ENCODE assay signal across 9 cellular contexts in the genomic region with DNA sequence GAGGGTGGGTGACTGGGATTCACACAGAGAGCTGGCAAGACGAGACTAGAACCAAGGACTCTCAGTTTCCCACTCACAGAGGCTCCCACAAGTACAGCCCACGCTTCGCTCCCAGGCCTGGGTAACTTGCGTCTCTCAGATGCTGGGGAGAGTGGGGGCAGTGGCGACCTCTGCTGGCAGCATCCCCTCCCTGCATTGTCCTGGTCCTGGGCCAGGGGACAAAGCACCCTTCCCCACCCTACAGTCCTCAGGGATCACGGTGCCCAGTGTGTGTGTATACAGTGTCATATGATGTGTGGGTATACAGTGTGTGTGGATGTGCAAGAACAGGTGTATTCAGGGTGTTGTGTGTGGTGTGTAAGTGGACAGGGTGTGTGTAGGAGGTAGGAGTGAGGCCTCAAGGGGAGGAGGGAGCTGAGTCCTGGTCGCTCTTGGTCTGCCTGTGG. TPM values are rescaled to one million over a fixed set of nuclear protein-coding genes. Genes with fewer than 3 reads are reported as not detected.
A peak's percentile ranks its signal among the peaks of the same experiment; 100 is the strongest.
DNase-seq lines count a peak whose midpoint lies in the region; ATAC-seq and TF ChIP-seq lines count a peak whose summit lies in the region.
"Had no signal": no experiment of that assay in that cellular context is flagged by ENCODE, and none has a peak within 500 bp of the region (broad histone marks: within the 10 kb centered on the region; RNA-seq: fewer than 3 reads in every experiment).

No MANE protein-coding gene starts in this region.

- H4K8ac ChIP-seq in neuronal stem cell (ENCODE audit: low read depth, low read length), result peak overlapping the region; percentile 87

- WGBS in neuronal stem cell (ENCODE audit: extremely low coverage in 2 of 2, insufficient read length in 2 of 2, insufficient replicate concordance in 1 of 2), 2 donors, result no CpG with 5 or more reads among the region's 7 CpGs
- WGBS in aorta, 2 donors, result 20 to 26% methylated on average over 7 of the region's 7 CpGs

- H2BK120ac ChIP-seq in neuronal stem cell (ENCODE audit: low read depth, low read length), result no peak overlapping the region

- TF ChIP-seq CTCF in fibroblast of villous mesenchyme (IDR thresholded peaks at IDR 0.05; ENCODE audit: insufficient read depth, low read depth, low read length), result peak; percentile 89

- H3K4me1 Mint-ChIP-seq in activated T-helper 2 cell treated with anti-CD3 and anti-CD28 coated beads, Interferon-gamma antibody, Interleukin-2, Interleukin-4, amounts not matched to agents 10 μg/mL and 5 μg/mL and 100 μg/mL, durations not matched to agents 14 hours and 24 hours and 36 hours (ENCODE audit: low read depth), result peaks cover 21% of the 10 kb centered on the region

- peaks cover 33% of the 10 kb centered on the region for H3K36me3 Mint-ChIP-seq in activated T-helper 2 cell treated with anti-CD3 and anti-CD28 coated beads, Interferon-gamma antibody, Interleukin-2, Interleukin-4, amounts not matched to agents 10 μg/mL and 5 μg/mL and 100 μg/mL, durations not matched to agents 14 hours and 24 hours and 36 hours (ENCODE audit: low read depth)

- H3K9ac ChIP-seq in neuronal stem cell (ENCODE audit: low read depth, low read length, poor library complexity), result no peak overlapping the region
- H3K9ac ChIP-seq: BLaER1 had no signal

- H3K79me1 ChIP-seq in neuronal stem cell (ENCODE audit: low read depth, low read length), result no peaks in the 10 kb centered on the region

- H3K27ac Mint-ChIP-seq in activated T-helper 2 cell treated with anti-CD3 and anti-CD28 coated beads, Interferon-gamma antibody, Interleukin-2, Interleukin-4, amounts not matched to agents 10 μg/mL and 5 μg/mL and 100 μg/mL, durations not matched to agents 14 hours and 24 hours and 36 hours, result peak overlapping the region; percentile 19

- no peak overlapping the region for H3K4me3 Mint-ChIP-seq in activated T-helper 2 cell treated with anti-CD3 and anti-CD28 coated beads, Interferon-gamma antibody, Interleukin-2, Interleukin-4, amounts not matched to agents 10 μg/mL and 5 μg/mL and 100 μg/mL, durations not matched to agents 14 hours and 24 hours and 36 hours (ENCODE audit: low read depth)

- DNase-seq in NCI-H1092 (lab: John Stamatoyannopoulos, UW), result peak; percentile 6
- no peak for DNase-seq in NCI-H1092 treated with DMSO at 0.1 percent for 48 hours (lab: John Stamatoyannopoulos, UW)
- peak; percentile 10 for DNase-seq in NCI-H82 treated with DMSO at 0.1 percent for 48 hours (lab: John Stamatoyannopoulos, UW; ENCODE audit: unreplicated experiment)
- peak; percentile 49 for DNase-seq in activated T-helper 2 cell treated with anti-CD3 and anti-CD28 coated beads, Interferon-gamma antibody, Interleukin-2, Interleukin-4, amounts not matched to agents 10 μg/mL and 5 μg/mL and 100 μg/mL, durations not matched to agents 14 hours and 24 hours and 36 hours (ENCODE audit: low spot score)
- DNase-seq in fibroblast of villous mesenchyme (ENCODE audit: low read depth), result peak; percentile 44
- DNase-seq in neuronal stem cell (ENCODE audit: low spot score), result peak; percentile 67
- peak; percentile 75 to 92 for DNase-seq in aorta
- DNase-seq in HPDE6-E6E7 (ENCODE audit: extremely low spot score), result no peak

- H3K14ac ChIP-seq in neuronal stem cell (ENCODE audit: low read length), result peak overlapping the region; percentile 63

- H3K36me3 ChIP-seq in neuronal stem cell (replicated peaks in 1 of 2; ENCODE audit: control insufficient read depth in 2 of 2, insufficient read depth in 2 of 2, low read length in 2 of 2), result peaks cover 29 to 34% of the 10 kb centered on the region in 2 donors
- no peaks in the 10 kb centered on the region for H3K36me3 ChIP-seq in aorta (ENCODE audit: control insufficient read depth in 1 of 2, insufficient read depth in 2 of 2, low read length in 1 of 2)

- ATAC-seq in aorta (ENCODE audit: low FRiP score), result peak; percentile 62

- peak overlapping the region; percentile 78 for H3K18ac ChIP-seq in neuronal stem cell (ENCODE audit: low read length)

- intact Hi-C loops in activated T-helper 2 cell treated with anti-CD3 and anti-CD28 coated beads, Interferon-gamma antibody, Interleukin-2, Interleukin-4, amounts not matched to agents 10 μg/mL and 5 μg/mL and 100 μg/mL, durations not matched to agents 14 hours and 24 hours and 36 hours (cut with micrococcal nuclease), result no loop called here
- intact Hi-C loops in aorta (cut with DNase I), result no loop called here

- peak overlapping the region; percentile 75 for H2BK12ac ChIP-seq in neuronal stem cell (ENCODE audit: low read length)

- H3K9me3 ChIP-seq in neuronal stem cell (replicated peaks in 1 of 2; ENCODE audit: control insufficient read depth in 2 of 2, insufficient read depth in 1 of 2, low read depth in 1 of 2, low read length in 2 of 2) (no peaks in the 10 kb centered on the region), aorta (ENCODE audit: control insufficient read depth, low read length) (no peaks in the 10 kb centered on the region)
- H3K9me3 ChIP-seq: BLaER1 had no signal

- H3K4me3 ChIP-seq in fibroblast of villous mesenchyme (ENCODE audit: low read depth, low read length) (no peak overlapping the region), neuronal stem cell (ENCODE audit: low read length in 2 of 2) (peak overlapping the region in 1 of 2 donors; percentile 7), aorta (ENCODE audit: low read length in 2 of 2) (no peak overlapping the region)
- H3K4me3 ChIP-seq: BLaER1 had no signal

- H3K4me2 ChIP-seq in neuronal stem cell (ENCODE audit: insufficient read depth, low read length, poor library complexity, severe bottlenecking), result no peak overlapping the region
- H3K4me2 ChIP-seq: BLaER1 had no signal

- H3K4me1 ChIP-seq in neuronal stem cell (ENCODE audit: control insufficient read depth in 2 of 2, insufficient read depth in 1 of 2, low read depth in 1 of 2, low read length in 2 of 2), result peaks cover 18% of the 10 kb centered on the region in 2 donors
- H3K4me1 ChIP-seq in aorta (ENCODE audit: control insufficient read depth in 1 of 2, insufficient read depth in 2 of 2, low read length in 2 of 2), result no peaks in the 10 kb centered on the region

- peak overlapping the region; percentile 26 for H3K23ac ChIP-seq in neuronal stem cell (ENCODE audit: low read depth, low read length, poor library complexity)

- H2BK5ac ChIP-seq in neuronal stem cell (ENCODE audit: low read length), result peak overlapping the region; percentile 76

- peaks cover 0 to 14% (median 3%) of the 10 kb centered on the region in 3 experiments for H3K27me3 ChIP-seq in neuronal stem cell (ENCODE audit: control insufficient read depth in 3 of 3, insufficient read depth in 3 of 3, low read depth in 1 of 3, low read length in 3 of 3)
- no peaks in the 10 kb centered on the region for H3K27me3 ChIP-seq in aorta (ENCODE audit: control insufficient read depth in 1 of 2, insufficient read depth in 2 of 2, low read length in 1 of 2)
- H3K27me3 ChIP-seq: BLaER1 had no signal

- no peaks in the 10 kb centered on the region for H3K9me3 Mint-ChIP-seq in activated T-helper 2 cell treated with anti-CD3 and anti-CD28 coated beads, Interferon-gamma antibody, Interleukin-2, Interleukin-4, amounts not matched to agents 10 μg/mL and 5 μg/mL and 100 μg/mL, durations not matched to agents 14 hours and 24 hours and 36 hours

- H3K27ac ChIP-seq in neuronal stem cell (replicated peaks; ENCODE audit: low read length) (no peak overlapping the region), aorta (ENCODE audit: low read depth in 1 of 2, low read length in 2 of 2) (no peak overlapping the region)
- H3K27ac ChIP-seq: BLaER1 had no signal

- no peaks in the 10 kb centered on the region for H3K27me3 Mint-ChIP-seq in activated T-helper 2 cell treated with anti-CD3 and anti-CD28 coated beads, Interferon-gamma antibody, Interleukin-2, Interleukin-4, amounts not matched to agents 10 μg/mL and 5 μg/mL and 100 μg/mL, durations not matched to agents 14 hours and 24 hours and 36 hours (ENCODE audit: low read depth)

- H2AFZ ChIP-seq in neuronal stem cell (ENCODE audit: low read length), result peak overlapping the region; percentile 64

- no peak overlapping the region for H2BK15ac ChIP-seq in neuronal stem cell (ENCODE audit: low read length)

- no peak overlapping the region for H3K4ac ChIP-seq in neuronal stem cell (ENCODE audit: low read length)

- no peak overlapping the region for H4K91ac ChIP-seq in neuronal stem cell (ENCODE audit: low read depth, low read length, poor library complexity)

- peak overlapping the region; percentile 92 for H2AK5ac ChIP-seq in neuronal stem cell (ENCODE audit: low read depth, low read length)

RNA-seq across cellular contexts. Expression of gene VILL, which starts 12.8 kb away (rescaled TPM):
- total RNA-seq in activated T-helper 2 cell treated with anti-CD3 and anti-CD28 coated beads, Interferon-gamma antibody, Interleukin-2, Interleukin-4, amounts not matched to agents 10 μg/mL and 5 μg/mL and 100 μg/mL, durations not matched to agents 14 hours and 24 hours and 36 hours, result 11.8 and 12.8 TPM in 2 replicates
- total RNA-seq in fibroblast of villous mesenchyme (4.3 and 5.5 TPM in 2 replicates), aorta (10 to 100 TPM in 1 of 2 donors, 1 to 10 TPM in 1; 3.9 to 10.9 TPM)
- 2.0 TPM for polyA plus RNA-seq in neuronal stem cell (2013, experiment 1 of 2)
- polyA plus RNA-seq in neuronal stem cell (2013, experiment 2 of 2), result 1.7 TPM
- 10 to 100 TPM; 15.4 to 37.1 TPM for polyA plus RNA-seq in aorta

RNA-seq across cellular contexts. Expression of gene PLCD1, which starts 26.0 kb away (rescaled TPM):
- total RNA-seq in activated T-helper 2 cell treated with anti-CD3 and anti-CD28 coated beads, Interferon-gamma antibody, Interleukin-2, Interleukin-4, amounts not matched to agents 10 μg/mL and 5 μg/mL and 100 μg/mL, durations not matched to agents 14 hours and 24 hours and 36 hours, result 4.3 and 6.9 TPM in 2 replicates
- total RNA-seq in fibroblast of villous mesenchyme, result 15.1 and 15.5 TPM in 2 replicates
- polyA plus RNA-seq in neuronal stem cell (2013, experiment 1 of 2), result 41.7 TPM
- polyA plus RNA-seq in neuronal stem cell (2013, experiment 2 of 2), result 41.2 TPM
- total RNA-seq in aorta, result 10 to 100 TPM; 37.1 to 53.8 TPM
- 10 to 100 TPM; 30.8 to 59.7 TPM for polyA plus RNA-seq in aorta

RNA-seq across cellular contexts. Expression of gene DLEC1, which starts 35.6 kb away (rescaled TPM):
- 0.02 and 0.16 TPM in 2 replicates for total RNA-seq in activated T-helper 2 cell treated with anti-CD3 and anti-CD28 coated beads, Interferon-gamma antibody, Interleukin-2, Interleukin-4, amounts not matched to agents 10 μg/mL and 5 μg/mL and 100 μg/mL, durations not matched to agents 14 hours and 24 hours and 36 hours
- total RNA-seq in fibroblast of villous mesenchyme, result under 0.01 TPM in 1 of 2 replicates, not detected in the other
- polyA plus RNA-seq in neuronal stem cell (2013, experiment 1 of 2), result 2.5 TPM
- polyA plus RNA-seq in neuronal stem cell (2013, experiment 2 of 2), result 2.5 TPM
- under 1 TPM; 0.26 to 0.69 TPM for total RNA-seq in aorta
- polyA plus RNA-seq in aorta, result under 1 TPM; 0.25 to 0.59 TPM

Comparison
In these comparisons a context has a peak if more than half of its experiments do, and no peak if none do; other contexts are left out.
1. DNase-seq: peak in NCI-H1092 (single experiment), NCI-H82 treated with DMSO at 0.1 percent for 48 hours (single experiment), activated T-helper 2 cell treated with anti-CD3 and anti-CD28 coated beads, Interferon-gamma antibody, Interleukin-2, Interleukin-4, amounts not matched to agents 10 μg/mL and 5 μg/mL and 100 μg/mL, durations not matched to agents 14 hours and 24 hours and 36 hours (single experiment), fibroblast of villous mesenchyme (single experiment), neuronal stem cell (single experiment) and aorta (2 of 2); none in NCI-H1092 treated with DMSO at 0.1 percent for 48 hours (single experiment) and HPDE6-E6E7 (single experiment).